13 cellular contexts compared by ENCODE assay signal in genomic region chr12:130053641-130054040, GRCh38.
DNase-seq lines count a peak whose midpoint lies in the region; ATAC-seq lines count a peak whose summit lies in the region.
"Had no signal": no experiment of that assay in that cellular context is flagged by ENCODE, and none has a peak within 500 bp of the region (broad histone marks: within the 10 kb centered on the region; RNA-seq: fewer than 3 reads in every experiment).

No MANE protein-coding gene starts in this region.

- H3K27me3 Mint-ChIP-seq in activated CD8-positive, alpha-beta memory T cell treated with anti-CD3 and anti-CD28 coated beads, Interleukin-2, amount 10 ng/mL, durations not matched to agents 7 days and 5 days: peaks cover 5% of the 10 kb centered on the region

- H3K27ac Mint-ChIP-seq in activated CD8-positive, alpha-beta memory T cell treated with anti-CD3 and anti-CD28 coated beads, Interleukin-2, amount 10 ng/mL, durations not matched to agents 7 days and 5 days: no peak overlapping the region
- H3K27ac Mint-ChIP-seq: CD14-positive monocyte had no signal

- DNase-seq in DMS 273 (lab: John Stamatoyannopoulos, UW; ENCODE audit: unreplicated experiment) (peak; percentile 2), DMS 273 treated with DMSO at 0.1 percent for 48 hours (lab: John Stamatoyannopoulos, UW) (no peak), NCI-H146 (lab: John Stamatoyannopoulos, UW) (peak; percentile 94), ecto neural progenitor cell (ENCODE audit: low spot score) (peak; percentile 79), pons (ENCODE audit: low spot score) (peak; percentile 14)
- DNase-seq in activated CD8-positive, alpha-beta memory T cell treated with anti-CD3 and anti-CD28 coated beads, Interleukin-2, amount 10 ng/mL, durations not matched to agents 7 days and 5 days: no peak
- DNase-seq: cortex of kidney; heart left ventricle; PC-9; stimulated activated CD4-positive, alpha-beta T cell treated with anti-CD3 and anti-CD28 coated beads, Interleukin-12 subunit alpha, Interleukin-12 subunit beta, amount 100 ng/mL, for 4 hours had no signal

- peaks cover 5% of the 10 kb centered on the region for H3K4me1 Mint-ChIP-seq in activated CD8-positive, alpha-beta memory T cell treated with anti-CD3 and anti-CD28 coated beads, Interleukin-2, amount 10 ng/mL, durations not matched to agents 7 days and 5 days
- H3K4me1 Mint-ChIP-seq: CD14-positive monocyte had no signal

- ATAC-seq in activated CD8-positive, alpha-beta memory T cell treated with anti-CD3 and anti-CD28 coated beads, Interleukin-2, amount 10 ng/mL, durations not matched to agents 7 days and 5 days: no peak
- ATAC-seq in GM19455 (IDR thresholded peaks at IDR 0.05; ENCODE audit: unreplicated experiment) (no peak), HG03520 (IDR thresholded peaks at IDR 0.05; ENCODE audit: unreplicated experiment) (no peak)
- ATAC-seq: heart left ventricle had no signal

- H3K9me3 Mint-ChIP-seq in activated CD8-positive, alpha-beta memory T cell treated with anti-CD3 and anti-CD28 coated beads, Interleukin-2, amount 10 ng/mL, durations not matched to agents 7 days and 5 days (ENCODE audit: low read depth): peaks cover 14% of the 10 kb centered on the region

- CTCF ChIA-PET in activated CD8-positive, alpha-beta memory T cell treated with anti-CD3 and anti-CD28 coated beads, Interleukin-2, amount 10 ng/mL, durations not matched to agents 7 days and 5 days (lab: Charles Lee): no interaction called here

- peaks cover 10% of the 10 kb centered on the region for H3K36me3 Mint-ChIP-seq in activated CD8-positive, alpha-beta memory T cell treated with anti-CD3 and anti-CD28 coated beads, Interleukin-2, amount 10 ng/mL, durations not matched to agents 7 days and 5 days
- H3K36me3 Mint-ChIP-seq: CD14-positive monocyte had no signal

- H3K4me3 Mint-ChIP-seq in activated CD8-positive, alpha-beta memory T cell treated with anti-CD3 and anti-CD28 coated beads, Interleukin-2, amount 10 ng/mL, durations not matched to agents 7 days and 5 days: no peak overlapping the region
- H3K4me3 Mint-ChIP-seq: CD14-positive monocyte had no signal

Comparison
In these comparisons a context has a peak if more than half of its experiments do, and no peak if none do; other contexts are left out.
1. DNase-seq: peak in DMS 273 (single experiment), NCI-H146 (single experiment), ecto neural progenitor cell (single experiment) and pons (single experiment); none in DMS 273 treated with DMSO at 0.1 percent for 48 hours (single experiment) and activated CD8-positive, alpha-beta memory T cell treated with anti-CD3 and anti-CD28 coated beads, Interleukin-2, amount 10 ng/mL, durations not matched to agents 7 days and 5 days (single experiment).